In the genomic region with DNA sequence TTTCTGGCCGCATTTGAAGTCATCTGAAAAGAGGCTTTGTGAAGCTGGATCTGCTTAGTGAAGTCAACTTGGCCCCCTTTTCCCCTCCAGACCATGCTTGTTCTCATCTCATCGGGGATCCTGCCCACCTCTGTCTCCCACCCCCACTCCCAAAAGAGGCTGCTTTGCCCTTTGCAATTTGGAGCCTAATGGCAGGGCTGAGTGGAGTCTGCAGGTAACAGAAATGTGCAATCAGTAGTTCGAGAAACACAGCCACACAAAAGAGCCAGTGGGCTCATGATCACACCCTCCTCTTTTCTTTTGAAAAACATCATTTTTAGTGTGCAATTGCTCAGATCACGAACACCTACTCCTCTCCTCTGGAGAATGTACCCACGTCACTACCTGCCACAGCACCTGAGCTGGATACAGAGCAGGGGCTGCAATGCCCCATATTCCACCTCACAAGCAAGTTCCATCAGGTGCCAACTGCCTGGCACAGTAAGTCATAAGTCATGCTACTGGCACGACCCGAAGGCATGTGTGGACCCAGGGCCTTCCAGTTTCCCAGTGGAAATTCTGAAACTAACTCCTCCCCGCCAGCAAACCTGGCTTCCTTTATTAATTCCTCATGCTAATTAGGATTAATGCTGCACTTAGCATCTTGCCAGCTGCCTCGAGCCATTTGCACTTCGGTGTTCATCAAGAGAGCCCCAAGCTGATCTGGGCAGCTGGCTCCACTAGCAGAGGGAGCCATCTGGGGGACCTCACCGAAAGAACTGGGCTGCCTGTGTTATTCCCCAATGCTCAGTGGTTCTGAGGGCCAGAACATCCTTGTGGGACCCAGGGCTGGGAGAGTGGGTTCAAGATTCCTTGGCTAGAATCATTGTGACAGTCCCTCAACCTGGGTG, we compare ENCODE assay signal across 14 cellular contexts. TPM values are rescaled to one million over a fixed set of nuclear protein-coding genes. Genes with fewer than 3 reads are reported as not detected.
A peak's percentile ranks its signal among the peaks of the same experiment; 100 is the strongest.
DNase-seq lines count a peak whose midpoint lies in the region; ATAC-seq and TF ChIP-seq lines count a peak whose summit lies in the region.
"Had no signal": no experiment of that assay in that cellular context is flagged by ENCODE, and none has a peak within 500 bp of the region (broad histone marks: within the 10 kb centered on the region; RNA-seq: fewer than 3 reads in every experiment).

No MANE protein-coding gene starts in this region.

- H3K27ac Mint-ChIP-seq in T-helper 2 cell treated with Interferon-gamma antibody and Interleukin-4, amounts not matched to agents 5 μg/mL and 100 μg/mL, for 36 hours: no peak overlapping the region

- H3K27ac ChIP-seq in osteoblast (ENCODE audit: low read depth, low read length): no peak overlapping the region
- H3K27ac ChIP-seq: KMS-11, SJSA1 had no signal

- no peaks in the 10 kb centered on the region for H4K20me1 ChIP-seq in osteoblast (ENCODE audit: insufficient read depth, low read length)

- no peak for DNase-seq in T-helper 2 cell treated with Interferon-gamma antibody and Interleukin-4, amounts not matched to agents 5 μg/mL and 100 μg/mL, for 36 hours (ENCODE audit: low spot score)
- no peak for DNase-seq in T-helper 2 cell
- no peak for DNase-seq in NT2/D1 (ENCODE audit: low read depth, low spot score)
- peak; percentile 83 for DNase-seq in osteoblast (ENCODE audit: insufficient read length, low spot score, missing footprints)
- DNase-seq in NCI-H187 treated with DMSO at 0.1 percent for 48 hours (lab: John Stamatoyannopoulos, UW): no peak
- DNase-seq in lower leg skin (ENCODE audit: low spot score in 2 of 2): no peak
- DNase-seq: central memory CD4-positive, alpha-beta T cell; left ventricle myocardium superior; NCI-H226 had no signal

- peak overlapping the region; percentile 54 for H3K4me3 Mint-ChIP-seq in T-helper 2 cell treated with Interferon-gamma antibody and Interleukin-4, amounts not matched to agents 5 μg/mL and 100 μg/mL, for 36 hours

- H3K4me1 ChIP-seq in NT2/D1 (ENCODE audit: insufficient read depth, insufficient read length): peaks cover 22% of the 10 kb centered on the region
- peaks cover 6% of the 10 kb centered on the region for H3K4me1 ChIP-seq in endocrine pancreas (ENCODE audit: control insufficient read depth, insufficient read depth, low read length)
- no peaks in the 10 kb centered on the region for H3K4me1 ChIP-seq in osteoblast (ENCODE audit: insufficient read depth, low read length)

- H3K79me2 ChIP-seq in osteoblast (ENCODE audit: insufficient read depth, low read length): no peaks in the 10 kb centered on the region

- intact Hi-C loops in lower leg skin (cut with DNase I; ENCODE audit: low total_unique reads): no loop called here

- peaks cover 63% of the 10 kb centered on the region for H3K27me3 Mint-ChIP-seq in T-helper 2 cell treated with Interferon-gamma antibody and Interleukin-4, amounts not matched to agents 5 μg/mL and 100 μg/mL, for 36 hours (ENCODE audit: low read depth)

- H3K4me1 Mint-ChIP-seq in T-helper 2 cell treated with Interferon-gamma antibody and Interleukin-4, amounts not matched to agents 5 μg/mL and 100 μg/mL, for 36 hours (ENCODE audit: low read depth): peaks cover 2% of the 10 kb centered on the region

- peak overlapping the region; percentile 7 for H3K9ac ChIP-seq in NT2/D1 (ENCODE audit: insufficient read length, low read depth)
- H3K9ac ChIP-seq in endocrine pancreas (ENCODE audit: control insufficient read depth, insufficient read depth, low read length): peak overlapping the region; percentile 30
- H3K9ac ChIP-seq: KMS-11 had no signal

- WGBS in lower leg skin, 2 donors: 37 to 38% methylated on average over 11 of the region's 11 CpGs

- H3K9me3 ChIP-seq in NT2/D1 (ENCODE audit: insufficient read depth, low read length) (no peaks in the 10 kb centered on the region), endocrine pancreas (ENCODE audit: control insufficient read depth, low read length) (no peaks in the 10 kb centered on the region), osteoblast (ENCODE audit: low read depth, low read length) (no peaks in the 10 kb centered on the region)
- H3K9me3 ChIP-seq: SJSA1 had no signal

- H3K9me3 Mint-ChIP-seq in T-helper 2 cell treated with Interferon-gamma antibody and Interleukin-4, amounts not matched to agents 5 μg/mL and 100 μg/mL, for 36 hours: no peaks in the 10 kb centered on the region

- peaks cover 38% of the 10 kb centered on the region for H3K27me3 ChIP-seq in NT2/D1 (ENCODE audit: insufficient read depth, insufficient read length)
- H3K27me3 ChIP-seq in endocrine pancreas (ENCODE audit: control insufficient read depth, insufficient read depth, low read length): no peaks in the 10 kb centered on the region
- peaks cover 76% of the 10 kb centered on the region for H3K27me3 ChIP-seq in osteoblast (ENCODE audit: insufficient read depth, low read length)
- H3K27me3 ChIP-seq: SJSA1 had no signal

- H3K4me3 ChIP-seq in NT2/D1 (ENCODE audit: insufficient read length, low read depth) (peak overlapping the region; percentile 77), endocrine pancreas (ENCODE audit: control insufficient read depth, insufficient read depth, low read length) (peak overlapping the region; percentile 49), osteoblast (ENCODE audit: insufficient read depth, low read length) (no peak overlapping the region), lower leg skin (ENCODE audit: low read depth, poor library complexity, severe bottlenecking) (no peak overlapping the region)

- ATAC-seq in GM19351 (IDR thresholded peaks at IDR 0.05; ENCODE audit: unreplicated experiment): no peak
- ATAC-seq: left ventricle myocardium superior had no signal

- no peak overlapping the region for H3K4me2 ChIP-seq in osteoblast (ENCODE audit: insufficient read depth, low read length)
- H3K4me2 ChIP-seq: KMS-11 had no signal

- no peak for TF ChIP-seq CTCF in osteoblast (IDR thresholded peaks at IDR 0.05; ENCODE audit: extremely low read depth, low read depth, low read length)
- TF ChIP-seq CTCF in lower leg skin (IDR thresholded peaks at IDR 0.05): no peak

- H3K36me3 ChIP-seq in NT2/D1 (ENCODE audit: insufficient read depth, insufficient read length, low read length): peaks cover 31% of the 10 kb centered on the region
- no peaks in the 10 kb centered on the region for H3K36me3 ChIP-seq in endocrine pancreas (ENCODE audit: control insufficient read depth, insufficient read depth, low read length)
- H3K36me3 ChIP-seq in osteoblast (ENCODE audit: insufficient read depth, low read length): no peaks in the 10 kb centered on the region

- H2AFZ ChIP-seq in osteoblast (ENCODE audit: low read length): no peak overlapping the region

- no peaks in the 10 kb centered on the region for H3K36me3 Mint-ChIP-seq in T-helper 2 cell treated with Interferon-gamma antibody and Interleukin-4, amounts not matched to agents 5 μg/mL and 100 μg/mL, for 36 hours (ENCODE audit: low read depth)

- no peak for TF ChIP-seq POLR2A in lower leg skin (IDR thresholded peaks at IDR 0.05)

RNA-seq across cellular contexts. Expression of gene CACNG4, which starts 2.3 kb away (rescaled TPM):
- not detected in 2 replicates for total RNA-seq in osteoblast
- under 1 TPM in 2 of 4 donors, not detected in 2; 0.42 to 0.91 TPM for total RNA-seq in lower leg skin
- total RNA-seq: activated CD8-positive, alpha-beta memory T cell treated with anti-CD3 and anti-CD28 coated beads for 36 hours; left ventricle myocardium superior had no signal

Comparison
In these comparisons a context has a peak if more than half of its experiments do, and no peak if none do; other contexts are left out.
1. H3K4me3 ChIP-seq: peak in NT2/D1 (single experiment) and endocrine pancreas (single experiment); none in osteoblast (single experiment) and lower leg skin (single experiment).